Comparison of ENCODE assay signal across 8 cellular contexts in the genomic region with DNA sequence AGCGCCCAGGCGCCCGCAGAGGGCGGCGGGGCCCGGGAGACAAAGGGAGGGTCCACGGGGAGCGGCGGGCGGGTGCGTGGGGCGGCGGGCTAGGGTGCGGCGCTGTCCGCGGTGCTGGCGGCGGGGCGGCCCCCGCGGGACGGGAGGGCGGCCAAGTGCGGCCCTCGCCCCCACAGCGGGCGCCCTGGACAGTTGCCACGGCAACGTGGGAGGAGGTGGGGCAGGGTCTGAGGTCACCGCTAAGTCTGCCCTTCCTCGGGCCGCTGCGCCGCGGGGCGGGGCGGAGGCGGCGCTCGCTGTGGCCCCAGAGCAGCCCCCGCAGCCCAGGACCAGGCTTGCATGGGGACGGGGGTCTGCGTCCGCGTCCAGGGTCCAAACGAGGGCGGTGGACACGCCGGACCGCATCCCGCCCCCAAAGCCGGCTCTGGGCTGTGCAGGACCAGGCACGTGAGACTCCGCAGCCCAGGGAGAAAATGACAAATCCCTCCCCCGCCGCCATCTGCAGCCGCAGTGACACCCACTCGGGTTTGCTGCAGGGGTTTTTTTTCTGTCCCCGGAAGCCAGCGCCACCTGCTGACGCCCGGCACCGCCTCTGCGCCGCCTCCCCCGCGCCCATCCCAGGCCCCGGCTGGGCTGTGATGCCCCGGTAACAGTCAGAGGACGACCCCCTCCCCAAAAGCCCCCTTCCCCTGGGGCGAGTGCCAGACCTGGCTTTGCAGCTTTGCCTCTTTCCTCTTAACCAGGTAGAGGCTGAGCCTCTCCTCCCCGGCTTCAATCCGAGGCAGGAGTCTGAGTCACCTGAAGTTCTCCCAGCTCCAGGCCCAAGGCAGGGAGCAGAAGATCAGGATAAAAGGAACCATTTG. TPM values are rescaled to one million over a fixed set of nuclear protein-coding genes. Genes with fewer than 3 reads are reported as not detected.
DNase-seq lines count a peak whose midpoint lies in the region; ATAC-seq, FAIRE-seq and TF ChIP-seq lines count a peak whose summit lies in the region.

No MANE protein-coding gene starts in this region.

- peak; percentile 52 to 59 for TF ChIP-seq RAD21 in A549 (conservative IDR thresholded peaks at IDR 0.05 in 1 of 2, IDR thresholded peaks at IDR 0.05 in 1 of 2)

- TF ChIP-seq POLR2A in A549 (IDR thresholded peaks at IDR 0.05; ENCODE audit: low read length): no peak

- peaks cover 4% of the 10 kb centered on the region for H3K4me1 Mint-ChIP-seq in activated CD4-positive, alpha-beta T cell treated with anti-CD3 and anti-CD28 coated beads, Interleukin-2, amount 10 ng/mL, durations not matched to agents 7 days and 5 days
- peaks cover 13% of the 10 kb centered on the region for H3K4me1 Mint-ChIP-seq in chondrocyte (ENCODE audit: low read depth)
- H3K4me1 Mint-ChIP-seq in mesothelial cell of epicardium: peaks cover 8% of the 10 kb centered on the region

- POLR2A ChIA-PET in A549 (lab: Yijun Ruan, JAX): no interaction called here
- POLR2A ChIA-PET in activated CD4-positive, alpha-beta T cell treated with anti-CD3 and anti-CD28 coated beads, Interleukin-2, amount 10 ng/mL, durations not matched to agents 7 days and 5 days (lab: Charles Lee): no interaction called here

- H3K4me3 Mint-ChIP-seq in activated CD4-positive, alpha-beta T cell treated with anti-CD3 and anti-CD28 coated beads, Interleukin-2, amount 10 ng/mL, durations not matched to agents 7 days and 5 days: no peak overlapping the region
- H3K4me3 Mint-ChIP-seq in chondrocyte (ENCODE audit: unreplicated experiment): peak overlapping the region; percentile 9
- peak overlapping the region; percentile 51 for H3K4me3 Mint-ChIP-seq in mesothelial cell of epicardium

- no peak overlapping the region for H3K27ac Mint-ChIP-seq in activated CD4-positive, alpha-beta T cell treated with anti-CD3 and anti-CD28 coated beads, Interleukin-2, amount 10 ng/mL, durations not matched to agents 7 days and 5 days
- H3K27ac Mint-ChIP-seq in chondrocyte (ENCODE audit: unreplicated experiment): no peak overlapping the region
- no peak overlapping the region for H3K27ac Mint-ChIP-seq in mesothelial cell of epicardium

- 0% methylated on average over 7 of the region's 74 CpGs for WGBS in A549 (ENCODE audit: missing lambda C conversion rate)

- H3K4me1 ChIP-seq in A549: peaks cover 46% of the 10 kb centered on the region

- H3K27me3 Mint-ChIP-seq in activated CD4-positive, alpha-beta T cell treated with anti-CD3 and anti-CD28 coated beads, Interleukin-2, amount 10 ng/mL, durations not matched to agents 7 days and 5 days: peaks cover 39% of the 10 kb centered on the region
- H3K27me3 Mint-ChIP-seq in chondrocyte (ENCODE audit: low read depth): peaks cover 32% of the 10 kb centered on the region
- peaks cover 80% of the 10 kb centered on the region for H3K27me3 Mint-ChIP-seq in mesothelial cell of epicardium (ENCODE audit: low read depth)

- no peaks in the 10 kb centered on the region for H3K36me3 Mint-ChIP-seq in activated CD4-positive, alpha-beta T cell treated with anti-CD3 and anti-CD28 coated beads, Interleukin-2, amount 10 ng/mL, durations not matched to agents 7 days and 5 days (ENCODE audit: low read depth)
- H3K36me3 Mint-ChIP-seq in chondrocyte (ENCODE audit: low read depth) (peaks cover 2% of the 10 kb centered on the region), mesothelial cell of epicardium (no peaks in the 10 kb centered on the region)

- TF ChIP-seq CTCF in A549 (IDR thresholded peaks at IDR 0.05) (peak; percentile 60), chondrocyte (IDR thresholded peaks at IDR 0.05) (peak; percentile 77), mesothelial cell of epicardium (IDR thresholded peaks at IDR 0.05; ENCODE audit: unreplicated experiment) (no peak)

- no peaks in the 10 kb centered on the region for H3K9me3 ChIP-seq in A549

- peak overlapping the region; percentile 47 for H3K4me3 ChIP-seq in A549

- ATAC-seq in A549 (peak in 1 of 2 experiments; percentile 8; a peak in 1 of 6 replicates), GM21423 (IDR thresholded peaks at IDR 0.05; ENCODE audit: unreplicated experiment) (no peak)

- FAIRE-seq in A549 (lab: Jason Lieb, UNC): no peak
- no peak for FAIRE-seq in GM18507 (lab: Jason Lieb, UNC)

- TF ChIP-seq EP300 in A549 (IDR thresholded peaks at IDR 0.05): no peak

- no peaks in the 10 kb centered on the region for H3K9me3 Mint-ChIP-seq in activated CD4-positive, alpha-beta T cell treated with anti-CD3 and anti-CD28 coated beads, Interleukin-2, amount 10 ng/mL, durations not matched to agents 7 days and 5 days
- no peaks in the 10 kb centered on the region for H3K9me3 Mint-ChIP-seq in chondrocyte (ENCODE audit: low read depth)
- H3K9me3 Mint-ChIP-seq in mesothelial cell of epicardium: no peaks in the 10 kb centered on the region

- peak overlapping the region; percentile 96 for H3K4me2 ChIP-seq in A549

- CTCF ChIA-PET in A549 (lab: Yijun Ruan, JAX): interaction anchor here (0.7 to 5.7 kb wide), 12 partner anchors 9 to 208 kb away, joined by 3 to 53 read pairs (median 4); partner anchors contain the start of gene YTHDF1
- CTCF ChIA-PET in activated CD4-positive, alpha-beta T cell treated with anti-CD3 and anti-CD28 coated beads, Interleukin-2, amount 10 ng/mL, durations not matched to agents 7 days and 5 days (lab: Charles Lee): no interaction called here

- peak overlapping the region in 1 of 2 experiments; percentile 38; a peak in 2 of 6 replicates for H3K27ac ChIP-seq in A549

- DNase-seq in A549 (ENCODE audit: low read depth in 1 of 2, low spot score in 1 of 2) (peak in 1 of 2 experiments; percentile 49), GM18507 (ENCODE audit: extremely low spot score, insufficient read length, low read depth) (peak; percentile 60), NCI-H146 (lab: John Stamatoyannopoulos, UW) (peak; percentile 71), chondrocyte (ENCODE audit: low spot score) (no peak), mesothelial cell of epicardium (ENCODE audit: low spot score in 2 of 2, unreplicated experiment in 2 of 2) (no peak)
- peak; percentile 54 for DNase-seq in activated CD4-positive, alpha-beta T cell treated with anti-CD3 and anti-CD28 coated beads, Interleukin-2, amount 10 ng/mL, durations not matched to agents 7 days and 5 days
- peak; percentile 37 for DNase-seq in stimulated activated CD8-positive, alpha-beta memory T cell treated with anti-CD3 and anti-CD28 coated beads, Interleukin-7, amount 100 ng/mL, for 24 hours (ENCODE audit: low read depth)

TF ChIP-seq in A549, 52 proteins besides CTCF, POLR2A, EP300 and RAD21 (continues in another document):
- TF ChIP-seq REST (IDR thresholded peaks at IDR 0.05): peak; percentile 37; the same call in 1 of the 2 replicates
- TF ChIP-seq SMC3 (IDR thresholded peaks at IDR 0.05): peak; percentile 69
- no peak for TF ChIP-seq KDM1A (IDR thresholded peaks at IDR 0.05; ENCODE audit: low read depth)
- no peak for TF ChIP-seq MAX (IDR thresholded peaks at IDR 0.05)
- no peak for TF ChIP-seq NFE2L2 (conservative IDR thresholded peaks at IDR 0.05; ENCODE audit: low read length)

RNA-seq across cellular contexts. Expression of gene YTHDF1, which starts 36.8 kb away (rescaled TPM):
- polyA plus RNA-seq in A549 (2011; rRNA removed) (31.4 and 31.8 TPM in 2 replicates), A549 (2017; fragmentation: RNase III; extraction: RNeasy Plus Mini Kit Qiagen cat#74134 plus additional on column Dnase treatment) (33.4 to 37.9 TPM (median 37.8 TPM) in 3 replicates)
- polyA plus RNA-seq in A549 (2012; cell fraction: cytosol; rRNA removed): 20.9 and 23.8 TPM in 2 replicates
- 23.7 and 28.7 TPM in 2 replicates for polyA plus RNA-seq in A549 (2012; cell fraction: nucleus; rRNA removed)
- 27.1 and 30.7 TPM in 2 replicates for polyA minus RNA-seq in A549 (2011; rRNA and poly(A)+ RNA removed)
- 10 to 100 TPM; 39.3 to 41.3 TPM for total RNA-seq in activated CD4-positive, alpha-beta T cell treated with anti-CD3 and anti-CD28 coated beads, Interleukin-2, amount 10 ng/mL, durations not matched to agents 7 days and 5 days
- total RNA-seq in chondrocyte (39.1 to 43.6 TPM (median 41.3 TPM) in 3 replicates), mesothelial cell of epicardium (49.3 to 52.9 TPM (median 50.1 TPM) in 3 replicates)

RNA-seq across cellular contexts. Expression of gene BIRC7, which starts 56.6 kb away (rescaled TPM):
- polyA plus RNA-seq in A549 (2011; rRNA removed) (0.63 and 0.81 TPM in 2 replicates), A549 (2017; fragmentation: RNase III; extraction: RNeasy Plus Mini Kit Qiagen cat#74134 plus additional on column Dnase treatment) (3.2 to 4.9 TPM (median 4.9 TPM) in 3 replicates)
- 0.70 and 1.2 TPM in 2 replicates for polyA plus RNA-seq in A549 (2012; cell fraction: cytosol; rRNA removed)
- polyA plus RNA-seq in A549 (2012; cell fraction: nucleus; rRNA removed): 16.7 and 18.5 TPM in 2 replicates
- 0.33 and 0.63 TPM in 2 replicates for polyA minus RNA-seq in A549 (2011; rRNA and poly(A)+ RNA removed)
- not detected for total RNA-seq in activated CD4-positive, alpha-beta T cell treated with anti-CD3 and anti-CD28 coated beads, Interleukin-2, amount 10 ng/mL, durations not matched to agents 7 days and 5 days
- total RNA-seq in chondrocyte (0.50 to 0.51 TPM in 2 of 3 replicates, not detected in the other), mesothelial cell of epicardium (0.36 to 0.84 TPM (median 0.50 TPM) in 3 replicates)

Comparison
In these comparisons a context has a peak if more than half of its experiments do, and no peak if none do; other contexts are left out.
1. DNase-seq: peak in GM18507 (single experiment), NCI-H146 (single experiment), activated CD4-positive, alpha-beta T cell treated with anti-CD3 and anti-CD28 coated beads, Interleukin-2, amount 10 ng/mL, durations not matched to agents 7 days and 5 days (single experiment) and stimulated activated CD8-positive, alpha-beta memory T cell treated with anti-CD3 and anti-CD28 coated beads, Interleukin-7, amount 100 ng/mL, for 24 hours (single experiment); none in chondrocyte (single experiment) and mesothelial cell of epicardium (0 of 2).